In genomic region chr7:39623312-39624201, GRCh38 we compare ENCODE assay signal across 1 cellular context.
TF ChIP-seq lines count a peak whose summit lies in the region.

RALA (plus strand) TSS chr7:39623572; CDS start chr7:39686668, 63,096 bp downstream.

TF ChIP-seq in HepG2, 621 proteins besides CTCF, POLR2A, EP300 and RAD21 (continued from another document and continues in another):
- TF ChIP-seq E2F1 (CRISPR knock-in tag; IDR thresholded peaks at IDR 0.05) (no peak), SPEN (CRISPR knock-in tag; IDR thresholded peaks at IDR 0.05; ENCODE audit: low read depth) (peak; percentile 77), ZNF781 (CRISPR knock-in tag; IDR thresholded peaks at IDR 0.05; ENCODE audit: borderline replicate concordance, not compliant biosample characterization) (no peak), ZBTB7A (CRISPR knock-in tag; IDR thresholded peaks at IDR 0.05) (no peak), ZNF335 (CRISPR knock-in tag; IDR thresholded peaks at IDR 0.05) (no peak), ZNF317 (CRISPR knock-in tag; IDR thresholded peaks at IDR 0.05) (0 out of 2 replicates have a peak, but pooled peaks have one; percentile 58), MLLT10 (CRISPR knock-in tag; IDR thresholded peaks at IDR 0.05) (no peak), KAT8 (CRISPR knock-in tag; IDR thresholded peaks at IDR 0.05) (peak; percentile 90), ZMYM2 (CRISPR knock-in tag; IDR thresholded peaks at IDR 0.05) (0 out of 2 replicates have a peak, but pooled peaks have one; percentile 29), SMAD9 (CRISPR knock-in tag; IDR thresholded peaks at IDR 0.05) (no peak), ZNF574 (CRISPR knock-in tag; IDR thresholded peaks at IDR 0.05) (peak; percentile 77), BCL6 (CRISPR knock-in tag; IDR thresholded peaks at IDR 0.05) (no peak), CREM (IDR thresholded peaks at IDR 0.05) (0 out of 2 replicates have a peak, but pooled peaks have one; percentile 23), CREM (CRISPR knock-in tag; IDR thresholded peaks at IDR 0.05) (no peak), ZFP36L2 (CRISPR knock-in tag; IDR thresholded peaks at IDR 0.05) (no peak), KDM5B (CRISPR knock-in tag; IDR thresholded peaks at IDR 0.05; ENCODE audit: borderline replicate concordance) (peak; percentile 62), KLF15 (CRISPR knock-in tag; IDR thresholded peaks at IDR 0.05; ENCODE audit: borderline replicate concordance) (no peak), GPN1 (CRISPR knock-in tag; IDR thresholded peaks at IDR 0.05; ENCODE audit: borderline replicate concordance) (no peak), FOSL1 (CRISPR knock-in tag; IDR thresholded peaks at IDR 0.05; ENCODE audit: borderline replicate concordance) (0 out of 2 replicates have a peak, but pooled peaks have one; percentile 1), NBN (conservative IDR thresholded peaks at IDR 0.05) (no peak), ARID4A (CRISPR knock-in tag; IDR thresholded peaks at IDR 0.05; ENCODE audit: borderline replicate concordance) (peak; percentile 84), ZC3H13 (CRISPR knock-in tag; IDR thresholded peaks at IDR 0.05) (peak; percentile 50; the same call in 1 of the 2 replicates), REXO4 (CRISPR knock-in tag; IDR thresholded peaks at IDR 0.05; ENCODE audit: borderline replicate concordance) (no peak), SKI (IDR thresholded peaks at IDR 0.05; ENCODE audit: partially characterized antibody) (peak; percentile 29), ZNF792 (CRISPR knock-in tag; IDR thresholded peaks at IDR 0.05) (no peak; the same call in 1 of the 2 replicates), ZSCAN9 (CRISPR knock-in tag; IDR thresholded peaks at IDR 0.05; ENCODE audit: borderline replicate concordance) (no peak), ZSCAN21 (CRISPR knock-in tag; IDR thresholded peaks at IDR 0.05; ENCODE audit: borderline replicate concordance) (no peak), REL (CRISPR knock-in tag; conservative IDR thresholded peaks at IDR 0.05) (0 out of 2 replicates have a peak, but pooled peaks have one; percentile 47), FOXK1 (CRISPR knock-in tag; IDR thresholded peaks at IDR 0.05; ENCODE audit: borderline replicate concordance, low read depth) (0 out of 2 replicates have a peak, but pooled peaks have one; percentile 11), ZBTB8A (CRISPR knock-in tag; IDR thresholded peaks at IDR 0.05; ENCODE audit: borderline replicate concordance, low read depth) (no peak; the same call in 1 of the 2 replicates), GMEB2 (CRISPR knock-in tag; IDR thresholded peaks at IDR 0.05; ENCODE audit: low read depth) (no peak), NFKB2 (CRISPR knock-in tag; IDR thresholded peaks at IDR 0.05; ENCODE audit: borderline replicate concordance) (peak; percentile 48; the same call in 1 of the 2 replicates), TOPORS (CRISPR knock-in tag; IDR thresholded peaks at IDR 0.05) (peak; percentile 27; the same call in 1 of the 2 replicates), ZSCAN12 (CRISPR knock-in tag; IDR thresholded peaks at IDR 0.05) (no peak), USF2 (IDR thresholded peaks at IDR 0.05; ENCODE audit: low read depth, low read length) (no peak), USF2 (CRISPR knock-in tag; IDR thresholded peaks at IDR 0.05; ENCODE audit: borderline replicate concordance) (no peak; the same call in 1 of the 2 replicates), ZNF772 (CRISPR knock-in tag; IDR thresholded peaks at IDR 0.05) (peak; percentile 52; the same call in 1 of the 2 replicates), ZMAT5 (CRISPR knock-in tag; IDR thresholded peaks at IDR 0.05; ENCODE audit: borderline replicate concordance, low read depth) (no peak), ZNF674 (CRISPR knock-in tag; IDR thresholded peaks at IDR 0.05; ENCODE audit: low read depth) (no peak), ARNT (IDR thresholded peaks at IDR 0.05) (no peak), FOXO4 (CRISPR knock-in tag; conservative IDR thresholded peaks at IDR 0.05) (no peak), ZNF296 (CRISPR knock-in tag; conservative IDR thresholded peaks at IDR 0.05) (no peak), ETS1 (CRISPR knock-in tag; IDR thresholded peaks at IDR 0.05) (0 out of 2 replicates have a peak, but pooled peaks have one; percentile 68), ZNF160 (CRISPR knock-in tag; IDR thresholded peaks at IDR 0.05) (peak; percentile 57; the same call in 1 of the 2 replicates), MZF1 (CRISPR knock-in tag; IDR thresholded peaks at IDR 0.05; ENCODE audit: borderline replicate concordance) (no peak), NPAS2 (CRISPR knock-in tag; IDR thresholded peaks at IDR 0.05; ENCODE audit: borderline replicate concordance) (no peak), MTA1 (CRISPR knock-in tag; IDR thresholded peaks at IDR 0.05; ENCODE audit: borderline replicate concordance) (no peak), ATF3 (CRISPR knock-in tag; IDR thresholded peaks at IDR 0.05) (no peak), ZNF597 (CRISPR knock-in tag; IDR thresholded peaks at IDR 0.05) (no peak), HCFC1 (IDR thresholded peaks at IDR 0.05; ENCODE audit: low read depth, low read length) (peak; percentile 57; the same call in 1 of the 2 replicates), ZNF556 (CRISPR knock-in tag; IDR thresholded peaks at IDR 0.05; ENCODE audit: borderline replicate concordance) (peak; percentile 75; the same call in 1 of the 2 replicates), ZNF839 (CRISPR knock-in tag; IDR thresholded peaks at IDR 0.05; ENCODE audit: borderline replicate concordance) (no peak)
